ENCODE assay signal across 8 cellular contexts in the genomic region with DNA sequence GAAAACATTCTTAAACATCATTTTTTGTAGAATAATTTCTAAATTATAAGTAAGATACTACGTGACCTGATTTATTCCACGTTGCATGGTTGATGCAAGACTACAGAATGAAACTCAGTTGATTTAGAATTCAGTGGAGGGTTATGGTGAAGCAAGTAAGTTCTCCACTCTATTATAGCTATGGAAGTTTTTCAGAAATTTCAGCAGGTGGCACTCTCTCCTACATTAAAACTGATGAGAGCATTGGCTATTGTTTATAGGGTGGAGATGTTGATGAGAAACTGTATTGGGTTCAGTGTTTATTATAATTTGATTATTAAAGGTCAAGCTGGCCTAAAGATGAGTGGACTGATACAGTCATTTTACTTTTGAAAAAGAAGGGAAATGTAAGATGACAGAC.
DNase-seq lines count a peak whose midpoint lies in the region; ATAC-seq lines count a peak whose summit lies in the region.

No MANE protein-coding gene starts in this region.

- peak; percentile 66 for DNase-seq in COLO829 (ENCODE audit: low spot score)
- peak; percentile 27 for DNase-seq in NCI-H82 treated with DMSO at 0.1 percent for 48 hours (lab: John Stamatoyannopoulos, UW; ENCODE audit: unreplicated experiment)
- peak; percentile 57 for DNase-seq in cerebellar cortex (ENCODE audit: low spot score)
- DNase-seq in left lobe of liver (ENCODE audit: low spot score), result no peak
- no peak for DNase-seq in SHP77 (lab: John Stamatoyannopoulos, UW)

- ATAC-seq in GM19043 (IDR thresholded peaks at IDR 0.05; ENCODE audit: low read depth, unreplicated experiment) (peak; percentile 44), HG03342 (IDR thresholded peaks at IDR 0.05; ENCODE audit: unreplicated experiment) (peak; percentile 54), left lobe of liver (peak; percentile 88), HG03045 (IDR thresholded peaks at IDR 0.05; ENCODE audit: unreplicated experiment) (no peak)

Comparison
In these comparisons a context has a peak if more than half of its experiments do, and no peak if none do; other contexts are left out.
1. DNase-seq: peak in COLO829 (single experiment), NCI-H82 treated with DMSO at 0.1 percent for 48 hours (single experiment) and cerebellar cortex (single experiment); none in left lobe of liver (single experiment) and SHP77 (0 of 2).